34 cellular contexts compared by ENCODE assay signal in the genomic region with DNA sequence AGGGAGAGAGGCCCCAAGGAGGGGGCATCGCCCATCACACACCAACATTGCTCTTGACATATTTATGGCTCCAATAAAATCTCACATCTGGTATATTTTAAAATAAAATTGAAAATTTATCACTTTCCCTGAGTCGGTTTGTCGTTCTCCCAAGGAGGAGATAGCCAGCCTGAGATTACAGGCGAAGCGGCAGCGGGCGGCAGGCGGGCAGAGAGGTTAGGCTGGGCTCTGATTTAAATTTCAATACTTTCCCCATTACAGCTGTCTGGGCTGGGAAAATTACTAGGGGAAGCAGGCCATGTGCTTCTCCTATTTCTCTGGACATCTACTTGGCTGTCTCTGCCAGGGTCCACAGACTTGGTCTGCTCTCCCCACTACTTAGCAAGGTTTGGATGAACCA.
A peak's percentile ranks its signal among the peaks of the same experiment; 100 is the strongest.
DNase-seq lines count a peak whose midpoint lies in the region; ATAC-seq, FAIRE-seq and TF ChIP-seq lines count a peak whose summit lies in the region.
"Had no signal": no experiment of that assay in that cellular context is flagged by ENCODE, and none has a peak within 500 bp of the region (broad histone marks: within the 10 kb centered on the region; RNA-seq: fewer than 3 reads in every experiment).

No MANE protein-coding gene starts in this region.

- POLR2A ChIA-PET in HEK293 (lab: Yijun Ruan, JAX) (interaction anchor here (0.8 kb wide), 1 partner anchor 9 kb away, joined by 5 read pairs; no protein-coding TSS in a partner anchor), HepG2 (lab: Yijun Ruan, JAX) (no interaction called here)
- POLR2A ChIA-PET in CD4-positive, alpha-beta T cell (lab: Charles Lee) = no interaction called here

- H3K4me1 ChIP-seq in HEK293 (ENCODE audit: control insufficient read depth, insufficient read depth, low read length) = no peaks in the 10 kb centered on the region
- peaks cover 61% of the 10 kb centered on the region for H3K4me1 ChIP-seq in HepG2 (ENCODE audit: insufficient read depth, low read length)
- H3K4me1 ChIP-seq in sigmoid colon = peaks cover 0 to 8% (median 0%) of the 10 kb centered on the region in 4 donors
- no peaks in the 10 kb centered on the region for H3K4me1 ChIP-seq in kidney (ENCODE audit: control insufficient read depth in 1 of 2, insufficient read depth in 1 of 2, low read depth in 1 of 2, low read length in 2 of 2)
- H3K4me1 ChIP-seq: parathyroid adenoma, right lobe of liver had no signal

- no peaks in the 10 kb centered on the region for H3K27me3 Mint-ChIP-seq in CD4-positive, alpha-beta T cell
- H3K27me3 Mint-ChIP-seq: activated B cell treated with CpG ODN at 0.5 μM for 24 hours had no signal

- no peak for DNase-seq in HepG2 (ENCODE audit: low spot score)
- peak; percentile 52 for DNase-seq in sigmoid colon
- no peak for DNase-seq in kidney
- no peak for DNase-seq in CD4-positive, alpha-beta T cell
- no peak for DNase-seq in GM12891 (ENCODE audit: insufficient read length, low spot score)
- DNase-seq: activated B cell treated with CpG ODN at 0.5 μM for 24 hours; activated CD4-positive, alpha-beta T cell treated with anti-CD3 and anti-CD28 coated beads, Interleukin-2, amount 50 U/mL, for 4 hours; activated CD8-positive, alpha-beta memory T cell treated with anti-CD3 and anti-CD28 coated beads, Interleukin-2, amount 50 U/mL, for 4 hours; glutamatergic neuron; GOT3; Kasumi-1; left cardiac atrium; naive thymus-derived CD8-positive, alpha-beta T cell; NCI-H187 treated with DMSO at 0.1 percent for 48 hours; NCI-H226; NCI-H748 treated with DMSO at 0.1 percent for 48 hours; OCI-M1; stimulated activated CD4-positive, alpha-beta T cell treated with anti-CD3 and anti-CD28 coated beads, Interleukin-15, amount 100 ng/mL, for 24 hours; stomach; SW 1271; T1000 had no signal

- H3K79me2 ChIP-seq in HepG2 (ENCODE audit: insufficient read depth, low read length) = no peaks in the 10 kb centered on the region
- H3K79me2 ChIP-seq: parathyroid adenoma had no signal

- peak; percentile 46 for ATAC-seq in SK-N-SH treated with all-trans-retinoic acid at 6 μM for 48 hours
- ATAC-seq in HepG2 = no peak
- no peak for ATAC-seq in HG03432 (IDR thresholded peaks at IDR 0.05; ENCODE audit: unreplicated experiment)
- ATAC-seq in CD4-positive, alpha-beta T cell (ENCODE audit: poor library complexity) = no peak
- ATAC-seq: activated naive CD4-positive, alpha-beta T cell treated with anti-CD3 and anti-CD28 coated beads, Interleukin-2, amount 50 U/mL, for 72 hours; left cardiac atrium; naive thymus-derived CD8-positive, alpha-beta T cell; right lobe of liver; Right ventricle myocardium inferior had no signal

- 0 out of 2 replicates have a peak overlapping the region, but pooled peaks have one; percentile 41 for H3K4me2 ChIP-seq in HepG2 (ENCODE audit: low read depth, low read length)

- 87% methylated on average over 8 of the region's 8 CpGs for WGBS in HepG2 (ENCODE audit: low lambda C conversion rate)
- WGBS in sigmoid colon, 2 donors = 76 to 77% methylated on average over 8 of the region's 8 CpGs

- no peak overlapping the region for H3K27ac Mint-ChIP-seq in CD4-positive, alpha-beta T cell
- H3K27ac Mint-ChIP-seq: activated B cell treated with CpG ODN at 0.5 μM for 24 hours had no signal

- no peak for TF ChIP-seq CTCF in HEK293 (tag by site-specific recombination; IDR thresholded peaks at IDR 0.05)
- no peak for TF ChIP-seq CTCF in HepG2 (CRISPR knock-in tag; IDR thresholded peaks at IDR 0.05)
- no peak for TF ChIP-seq CTCF in sigmoid colon (IDR thresholded peaks at IDR 0.05)
- no peak for TF ChIP-seq CTCF in kidney (IDR thresholded peaks at IDR 0.05; ENCODE audit: borderline replicate concordance, extremely low read depth, insufficient read depth)
- TF ChIP-seq CTCF in CD4-positive, alpha-beta T cell (IDR thresholded peaks at IDR 0.05) = no peak

- no peak for TF ChIP-seq RAD21 in HepG2 (CRISPR knock-in tag; IDR thresholded peaks at IDR 0.05)

- no peak for TF ChIP-seq EP300 in HepG2 (IDR thresholded peaks at IDR 0.05; ENCODE audit: low read depth in 2 of 2, low read length in 2 of 2)
- no peak for TF ChIP-seq EP300 in HepG2 (CRISPR knock-in tag; IDR thresholded peaks at IDR 0.05; ENCODE audit: borderline replicate concordance)
- TF ChIP-seq EP300 in sigmoid colon (IDR thresholded peaks at IDR 0.05) = no peak

- FAIRE-seq in HepG2 (lab: Jason Lieb, UNC) = no peak
- no peak for FAIRE-seq in kidney (lab: Jason Lieb, UNC)
- no peak for FAIRE-seq in GM12891 (lab: Jason Lieb, UNC)
- FAIRE-seq: astrocyte, endothelial cell of umbilical vein, G401.6, HTR-8/SVneo had no signal

- H3K36me3 Mint-ChIP-seq in CD4-positive, alpha-beta T cell (ENCODE audit: low read depth) = no peaks in the 10 kb centered on the region
- H3K36me3 Mint-ChIP-seq: activated naive CD4-positive, alpha-beta T cell treated with anti-CD3 and anti-CD28 coated beads, Interleukin-2, amount 50 U/mL, for 72 hours; naive thymus-derived CD8-positive, alpha-beta T cell had no signal

- H3K9ac ChIP-seq in HepG2 (ENCODE audit: insufficient read depth, low read depth, low read length) (no peak overlapping the region), kidney (ENCODE audit: low read length in 2 of 2) (no peak overlapping the region)
- H3K9ac ChIP-seq: parathyroid adenoma had no signal

- CTCF ChIA-PET in HEK293 (lab: Yijun Ruan, JAX) (interaction anchor here (3.0 kb wide), 1 partner anchor 9 kb away, joined by 30 read pairs; no protein-coding TSS in a partner anchor), HepG2 (lab: Yijun Ruan, JAX; ENCODE audit: low intra/inter-chr PET ratio, low total read pairs) (no interaction called here)
- CTCF ChIA-PET in CD4-positive, alpha-beta T cell (lab: Charles Lee) = no interaction called here

- peaks cover 0 to 6% of the 10 kb centered on the region in 2 experiments; a peak in 1 of 5 replicates for H3K27me3 ChIP-seq in HepG2 (ENCODE audit: control insufficient read depth in 1 of 2, insufficient read depth in 2 of 2, low read length in 2 of 2)
- no peaks in the 10 kb centered on the region for H3K27me3 ChIP-seq in sigmoid colon
- no peaks in the 10 kb centered on the region for H3K27me3 ChIP-seq in CD4-positive, alpha-beta T cell (ENCODE audit: control insufficient read depth, insufficient read depth, low read length)
- H3K27me3 ChIP-seq: right lobe of liver had no signal

- H3K4me1 Mint-ChIP-seq in CD4-positive, alpha-beta T cell (ENCODE audit: low read depth) = no peaks in the 10 kb centered on the region
- H3K4me1 Mint-ChIP-seq: central memory CD8-positive, alpha-beta T cell had no signal

- no peak overlapping the region for H3K4me3 ChIP-seq in HEK293 (ENCODE audit: low read depth, low read length)
- H3K4me3 ChIP-seq in HepG2 (replicated peaks in 1 of 3; ENCODE audit: insufficient read depth in 1 of 3, low read depth in 2 of 3, low read length in 3 of 3) = no peak overlapping the region
- no peak overlapping the region for H3K4me3 ChIP-seq in sigmoid colon
- no peak overlapping the region for H3K4me3 ChIP-seq in kidney (ENCODE audit: low read length in 2 of 2)
- H3K4me3 ChIP-seq: right lobe of liver, stomach, tibial artery had no signal

- H3K9me3 ChIP-seq in HEK293 (ENCODE audit: control insufficient read depth, insufficient read depth, low read depth, low read length) = no peaks in the 10 kb centered on the region
- no peaks in the 10 kb centered on the region for H3K9me3 ChIP-seq in HepG2 (ENCODE audit: low read length)
- no peaks in the 10 kb centered on the region for H3K9me3 ChIP-seq in sigmoid colon
- no peaks in the 10 kb centered on the region for H3K9me3 ChIP-seq in kidney (ENCODE audit: control insufficient read depth in 1 of 2, low read length in 2 of 2)
- H3K9me3 ChIP-seq in CD4-positive, alpha-beta T cell (ENCODE audit: control insufficient read depth, low read length) = no peaks in the 10 kb centered on the region
- H3K9me3 ChIP-seq: right lobe of liver, stomach, tibial artery had no signal

- in situ Hi-C loops in HepG2 (cut with HindIII; ENCODE audit: extremely low pct_ligation_motif_present, low pct_unique_long_range_greater_than_20kb) = no loop called here

- H3K9me3 Mint-ChIP-seq in CD4-positive, alpha-beta T cell = no peaks in the 10 kb centered on the region
- H3K9me3 Mint-ChIP-seq: activated B cell treated with CpG ODN at 0.5 μM for 24 hours; activated naive CD4-positive, alpha-beta T cell treated with anti-CD3 and anti-CD28 coated beads, Interleukin-2, amount 50 U/mL, for 72 hours; central memory CD8-positive, alpha-beta T cell; naive thymus-derived CD8-positive, alpha-beta T cell had no signal

- BruUV-seq in HepG2 (replicated peaks; lab: Mats Ljungman, UMichigan) = no TSS peak

- H4K20me1 ChIP-seq in HepG2 (ENCODE audit: insufficient read depth, low read length) = no peaks in the 10 kb centered on the region

- intact Hi-C loops in HepG2 (cut with micrococcal nuclease; ENCODE audit: unreplicated experiment) (no loop called here), sigmoid colon (cut with DNase I) (no loop called here), kidney (cut with DNase I) (no loop called here)
- intact Hi-C loops in CD4-positive, alpha-beta T cell (cut with DNase I, micrococcal nuclease) = no loop called here

- H3K36me3 ChIP-seq in HEK293 (ENCODE audit: control insufficient read depth in 2 of 2, insufficient read depth in 1 of 2, low read length in 2 of 2) = no peaks in the 10 kb centered on the region
- H3K36me3 ChIP-seq in HepG2 (replicated peaks in 1 of 2; ENCODE audit: control insufficient read depth in 1 of 2, insufficient read depth in 2 of 2, low read length in 2 of 2) = no peaks in the 10 kb centered on the region
- H3K36me3 ChIP-seq in sigmoid colon = no peaks in the 10 kb centered on the region
- no peaks in the 10 kb centered on the region for H3K36me3 ChIP-seq in kidney (ENCODE audit: control insufficient read depth in 1 of 2, insufficient read depth in 2 of 2, low read length in 2 of 2)
- H3K36me3 ChIP-seq: right lobe of liver, stomach, tibial artery had no signal

- no peak for TF ChIP-seq POLR2A in HepG2 (IDR thresholded peaks at IDR 0.05; ENCODE audit: insufficient read depth in 1 of 2, low read depth in 2 of 2, low read length in 2 of 2)
- no peak for TF ChIP-seq POLR2A in sigmoid colon (IDR thresholded peaks at IDR 0.05)
- no peak for TF ChIP-seq POLR2A in GM12891 (IDR thresholded peaks at IDR 0.05; ENCODE audit: low read depth, low read length)

- H2AFZ ChIP-seq in HepG2 (ENCODE audit: low read length) = no peak overlapping the region
- H2AFZ ChIP-seq: parathyroid adenoma had no signal

- H3K27ac ChIP-seq in HEK293 (ENCODE audit: extremely low read depth, low read depth, low read length) = no peak overlapping the region
- H3K27ac ChIP-seq in HepG2 (ENCODE audit: extremely low read length, insufficient read depth, low read length) = no peak overlapping the region
- no peak overlapping the region for H3K27ac ChIP-seq in sigmoid colon
- H3K27ac ChIP-seq in kidney (ENCODE audit: low read depth in 2 of 2, low read length in 2 of 2) = no peak overlapping the region
- H3K27ac ChIP-seq in CD4-positive, alpha-beta T cell (ENCODE audit: low read depth, low read length) = no peak overlapping the region
- H3K27ac ChIP-seq: parathyroid adenoma, right lobe of liver, stomach, tibial artery had no signal

- H3K4me3 Mint-ChIP-seq in CD4-positive, alpha-beta T cell = no peak overlapping the region
- H3K4me3 Mint-ChIP-seq: activated B cell treated with CpG ODN at 0.5 μM for 24 hours; central memory CD8-positive, alpha-beta T cell; naive thymus-derived CD8-positive, alpha-beta T cell had no signal

TF ChIP-seq in HepG2, 621 proteins besides CTCF, POLR2A, EP300 and RAD21 (continues in another document):
- TF ChIP-seq SRY (CRISPR knock-in tag; IDR thresholded peaks at IDR 0.05) = no peak
